Comparison of ENCODE assay signal across 28 cellular contexts in the genomic region with DNA sequence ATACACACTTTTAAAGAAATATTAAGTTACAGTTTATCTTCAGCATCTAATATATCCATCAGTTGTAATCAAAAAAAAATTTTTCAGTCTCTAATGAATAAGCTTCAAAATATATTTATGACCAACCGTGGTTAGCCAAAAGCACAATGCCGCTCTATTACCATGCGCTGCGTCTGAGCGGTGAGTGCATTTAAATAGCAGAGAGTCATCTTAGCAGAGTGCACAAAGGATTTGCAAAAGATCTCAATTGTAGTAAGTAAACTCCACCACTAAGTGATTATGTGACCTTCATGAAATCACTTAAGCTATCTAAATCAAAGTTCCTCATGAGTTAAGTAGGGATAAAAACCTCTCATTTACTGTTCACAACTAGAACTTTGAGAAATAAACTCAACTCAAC. TPM values are rescaled to one million over a fixed set of nuclear protein-coding genes. Genes with fewer than 3 reads are reported as not detected.
DNase-seq lines count a peak whose midpoint lies in the region; ATAC-seq and TF ChIP-seq lines count a peak whose summit lies in the region.
"Had no signal": no experiment of that assay in that cellular context is flagged by ENCODE, and none has a peak within 500 bp of the region (broad histone marks: within the 10 kb centered on the region; RNA-seq: fewer than 3 reads in every experiment).

No MANE protein-coding gene starts in this region.

- DNase-seq in NCI-H82 (lab: John Stamatoyannopoulos, UW): peak; percentile 7
- no peak for DNase-seq in NCI-H82 treated with DMSO at 0.1 percent for 48 hours (lab: John Stamatoyannopoulos, UW; ENCODE audit: unreplicated experiment)
- DNase-seq in H9: no peak
- peak; percentile 4 for DNase-seq in WERI-Rb-1
- DNase-seq in psoas muscle: no peak
- DNase-seq in NCI-H2081 (lab: John Stamatoyannopoulos, UW): no peak
- DNase-seq in DMS 273 (lab: John Stamatoyannopoulos, UW; ENCODE audit: unreplicated experiment): no peak
- no peak for DNase-seq in NCI-H748 (lab: John Stamatoyannopoulos, UW; ENCODE audit: unreplicated experiment)
- DNase-seq: 8988T; Calu3; HCEC 1CT; MM.1S; NCI-H1048; NCI-H1417; NCI-H1694; NCI-H2029 treated with DMSO at 0.1 percent for 48 hours; NCI-H2171 treated with DMSO at 0.1 percent for 48 hours; NCI-H345; NCI-H510A treated with DMSO at 0.1 percent for 48 hours; NCI-H748 treated with DMSO at 0.1 percent for 48 hours; NK-92 treated with Interleukin-12 subunit alpha and Interleukin-12 subunit beta, amount 100 ng/mL, for 24 hours; OCI-M1; Peyer's patch; SK-N-SH had no signal

- no peaks in the 10 kb centered on the region for H3K9me3 Mint-ChIP-seq in H9
- H3K9me3 Mint-ChIP-seq: IgD-negative memory B cell had no signal

- H2BK5ac ChIP-seq in H9 (ENCODE audit: insufficient read length, low read length): no peak overlapping the region

- H3K36me3 ChIP-seq in WERI-Rb-1 (no peaks in the 10 kb centered on the region), psoas muscle (ENCODE audit: insufficient read depth in 1 of 2, low read depth in 1 of 2) (peaks cover 0 to 6% of the 10 kb centered on the region in 2 donors)
- H3K36me3 ChIP-seq: Peyer's patch had no signal

- H3K27me3 ChIP-seq in H9 (ENCODE audit: insufficient read depth, low read length): no peaks in the 10 kb centered on the region
- no peaks in the 10 kb centered on the region for H3K27me3 ChIP-seq in WERI-Rb-1 (ENCODE audit: insufficient read depth, low read depth, severe bottlenecking)
- H3K27me3 ChIP-seq in psoas muscle (ENCODE audit: insufficient read depth in 3 of 3, low read length in 2 of 3): no peaks in the 10 kb centered on the region
- H3K27me3 ChIP-seq: Peyer's patch had no signal

- no peaks in the 10 kb centered on the region for H3K79me2 ChIP-seq in H9 (ENCODE audit: insufficient read depth, low read length)

- H4K8ac ChIP-seq in H9 (replicated peaks; ENCODE audit: insufficient read length, low read depth, low read length): no peak overlapping the region

- H2BK120ac ChIP-seq in H9 (ENCODE audit: low read depth, low read length, poor library complexity, severe bottlenecking): no peak overlapping the region

- no peak overlapping the region for H3K4me2 ChIP-seq in H9 (ENCODE audit: insufficient read depth, insufficient read length, low read length)
- H3K4me2 ChIP-seq: KMS-11, SK-N-SH had no signal

- H3K27ac ChIP-seq in H9 (ENCODE audit: insufficient read length, low read depth, low read length) (peak overlapping the region; percentile 12), WERI-Rb-1 (no peak overlapping the region), psoas muscle (no peak overlapping the region)
- H3K27ac ChIP-seq: HL-60, KMS-11, Peyer's patch had no signal

- H3K18ac ChIP-seq in H9 (ENCODE audit: insufficient read length, low read depth, low read length): no peak overlapping the region

- H2BK15ac ChIP-seq in H9 (ENCODE audit: low read depth, low read length): no peak overlapping the region

- H3K4ac ChIP-seq in H9 (ENCODE audit: low read depth, low read length): no peak overlapping the region

- no peak overlapping the region for H3T11ph ChIP-seq in H9 (ENCODE audit: low read length)

- peaks cover 25 to 30% of the 10 kb centered on the region in 2 experiments for H3K4me1 Mint-ChIP-seq in H9

- no peak overlapping the region for H2BK12ac ChIP-seq in H9 (ENCODE audit: insufficient read length, low read depth, low read length)

- no peak overlapping the region for H4K91ac ChIP-seq in H9 (ENCODE audit: insufficient read length, low read depth, low read length)

- no peaks in the 10 kb centered on the region for H3K27me3 Mint-ChIP-seq in H9 (ENCODE audit: low read depth)
- H3K27me3 Mint-ChIP-seq: IgD-negative memory B cell had no signal

- WGBS in H9 (ENCODE audit: extremely low coverage, insufficient read length, low lambda C conversion rate): no CpG with 5 or more reads among the region's 5 CpGs
- WGBS in psoas muscle, 3 donors: 90 to 93% (median 91%) methylated on average over 5 of the region's 5 CpGs

- H3K9ac ChIP-seq in H9 (ENCODE audit: extremely low read depth, insufficient read length, low read length): no peak overlapping the region
- H3K9ac ChIP-seq: KMS-11, SK-N-SH had no signal

- H3K36me3 Mint-ChIP-seq in H9 (ENCODE audit: insufficient read depth in 1 of 3, low read depth in 3 of 3): no peaks in the 10 kb centered on the region
- H3K36me3 Mint-ChIP-seq: IgD-negative memory B cell had no signal

- intact Hi-C loops in psoas muscle (cut with DNase I): no loop called here

- H3K9me3 ChIP-seq in H9 (ENCODE audit: control insufficient read depth, low read depth, low read length): no peaks in the 10 kb centered on the region
- no peaks in the 10 kb centered on the region for H3K9me3 ChIP-seq in WERI-Rb-1 (ENCODE audit: severe bottlenecking)
- H3K9me3 ChIP-seq in psoas muscle: no peaks in the 10 kb centered on the region
- H3K9me3 ChIP-seq: Peyer's patch, SK-N-SH had no signal

- H3K4me3 ChIP-seq in WERI-Rb-1 (ENCODE audit: low read depth, low read length) (no peak overlapping the region), psoas muscle (peak overlapping the region; percentile 72)
- H3K4me3 ChIP-seq: Peyer's patch had no signal

- H4K5ac ChIP-seq in H9 (ENCODE audit: insufficient read length, low read depth, low read length): no peak overlapping the region

- no peaks in the 10 kb centered on the region for H3K79me1 ChIP-seq in H9 (ENCODE audit: insufficient read depth, low read depth, low read length, poor library complexity, severe bottlenecking)

- H2AK5ac ChIP-seq in H9 (ENCODE audit: insufficient read length, low read length): no peak overlapping the region

- H3K56ac ChIP-seq in H9 (ENCODE audit: insufficient read length, low read depth, low read length): no peak overlapping the region

- no peak for TF ChIP-seq CTCF in H9 (conservative IDR thresholded peaks at IDR 0.05)
- TF ChIP-seq CTCF in WERI-Rb-1 (IDR thresholded peaks at IDR 0.05; ENCODE audit: low read depth, low read length): no peak
- TF ChIP-seq CTCF in psoas muscle (IDR thresholded peaks at IDR 0.05): no peak

- H3K23ac ChIP-seq in H9 (ENCODE audit: insufficient read length, low read depth, low read length): no peak overlapping the region

- no peak overlapping the region for H2AFZ ChIP-seq in H9 (ENCODE audit: low read length)

- peaks cover 2% of the 10 kb centered on the region; the same call in 1 of the 2 replicates for H3K4me1 ChIP-seq in H9 (ENCODE audit: insufficient read depth, low read length)
- peaks cover 38% of the 10 kb centered on the region for H3K4me1 ChIP-seq in psoas muscle
- H3K4me1 ChIP-seq: Peyer's patch had no signal

- H3K27ac Mint-ChIP-seq in H9: peak overlapping the region in 2 of 3 experiments; percentile 11 to 39; a peak in 1 of 7 replicates
- H3K27ac Mint-ChIP-seq: IgD-negative memory B cell had no signal

- H3K23me2 ChIP-seq in H9 (ENCODE audit: insufficient read length, low read depth, low read length, poor library complexity, severe bottlenecking): no peaks in the 10 kb centered on the region

- H3K14ac ChIP-seq in H9 (ENCODE audit: insufficient read depth, low read length): no peak overlapping the region

- no peak overlapping the region for H3K4me3 Mint-ChIP-seq in H9
- H3K4me3 Mint-ChIP-seq: IgD-negative memory B cell had no signal

- H2BK20ac ChIP-seq in H9 (ENCODE audit: low read depth, low read length, poor library complexity, severe bottlenecking): no peak overlapping the region

- no peak for ATAC-seq in psoas muscle

- H4K20me1 ChIP-seq in H9 (ENCODE audit: control insufficient read depth, insufficient read depth, insufficient read length): no peaks in the 10 kb centered on the region

RNA-seq across cellular contexts. Expression of gene TP63, which starts 4.9 kb away (rescaled TPM):
- not detected in 2 replicates for total RNA-seq in H9 (2021)
- 10 to 100 TPM in 3 of 4 donors, 1 to 10 TPM in 1; 9.6 to 83.0 (median 20.0) TPM for total RNA-seq in psoas muscle
- polyA plus RNA-seq in psoas muscle: 10 to 100 TPM in 2 of 3 donors, 1 to 10 TPM in 1; 1.4 to 13.7 (median 13.1) TPM
- total RNA-seq: Calu3 had no signal
- polyA plus RNA-seq: BJ, SK-N-SH had no signal

Comparison
In these comparisons a context has a peak if more than half of its experiments do, and no peak if none do; other contexts are left out.
1. DNase-seq: peak in NCI-H82 (single experiment) and WERI-Rb-1 (single experiment); none in NCI-H82 treated with DMSO at 0.1 percent for 48 hours (single experiment), H9 (single experiment), psoas muscle (0 of 2), NCI-H2081 (0 of 2), DMS 273 (single experiment) and NCI-H748 (single experiment).
2. RNA of gene TP63, which starts 4.9 kb away (total RNA-seq): 9.6 to 83.0 TPM in psoas muscle; not detected in H9; every median in the first group is over 10 times any median in the second.